Comparison of ENCODE assay signal across 2 cellular contexts in the genomic region with DNA sequence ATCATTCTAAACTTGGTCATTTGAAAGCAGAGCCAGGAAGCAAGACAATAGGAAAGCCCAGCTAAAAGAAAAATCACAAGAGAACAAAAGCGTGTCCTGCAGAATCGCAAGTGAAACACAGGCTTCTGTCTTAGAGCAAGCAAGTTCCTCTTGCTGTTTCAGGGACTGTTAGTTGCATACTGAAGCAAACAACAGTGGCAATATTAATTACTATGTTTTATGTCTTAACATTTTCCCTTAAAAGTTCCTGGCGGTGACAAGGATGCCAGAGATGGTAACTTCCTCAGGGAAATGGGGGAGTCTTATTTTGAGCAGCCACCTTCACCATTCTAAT.
TF ChIP-seq lines count a peak whose summit lies in the region.

No MANE protein-coding gene starts in this region.

TF ChIP-seq in GM23338, 12 proteins besides CTCF, POLR2A, EP300 and RAD21:
- TF ChIP-seq, protein P1, sequence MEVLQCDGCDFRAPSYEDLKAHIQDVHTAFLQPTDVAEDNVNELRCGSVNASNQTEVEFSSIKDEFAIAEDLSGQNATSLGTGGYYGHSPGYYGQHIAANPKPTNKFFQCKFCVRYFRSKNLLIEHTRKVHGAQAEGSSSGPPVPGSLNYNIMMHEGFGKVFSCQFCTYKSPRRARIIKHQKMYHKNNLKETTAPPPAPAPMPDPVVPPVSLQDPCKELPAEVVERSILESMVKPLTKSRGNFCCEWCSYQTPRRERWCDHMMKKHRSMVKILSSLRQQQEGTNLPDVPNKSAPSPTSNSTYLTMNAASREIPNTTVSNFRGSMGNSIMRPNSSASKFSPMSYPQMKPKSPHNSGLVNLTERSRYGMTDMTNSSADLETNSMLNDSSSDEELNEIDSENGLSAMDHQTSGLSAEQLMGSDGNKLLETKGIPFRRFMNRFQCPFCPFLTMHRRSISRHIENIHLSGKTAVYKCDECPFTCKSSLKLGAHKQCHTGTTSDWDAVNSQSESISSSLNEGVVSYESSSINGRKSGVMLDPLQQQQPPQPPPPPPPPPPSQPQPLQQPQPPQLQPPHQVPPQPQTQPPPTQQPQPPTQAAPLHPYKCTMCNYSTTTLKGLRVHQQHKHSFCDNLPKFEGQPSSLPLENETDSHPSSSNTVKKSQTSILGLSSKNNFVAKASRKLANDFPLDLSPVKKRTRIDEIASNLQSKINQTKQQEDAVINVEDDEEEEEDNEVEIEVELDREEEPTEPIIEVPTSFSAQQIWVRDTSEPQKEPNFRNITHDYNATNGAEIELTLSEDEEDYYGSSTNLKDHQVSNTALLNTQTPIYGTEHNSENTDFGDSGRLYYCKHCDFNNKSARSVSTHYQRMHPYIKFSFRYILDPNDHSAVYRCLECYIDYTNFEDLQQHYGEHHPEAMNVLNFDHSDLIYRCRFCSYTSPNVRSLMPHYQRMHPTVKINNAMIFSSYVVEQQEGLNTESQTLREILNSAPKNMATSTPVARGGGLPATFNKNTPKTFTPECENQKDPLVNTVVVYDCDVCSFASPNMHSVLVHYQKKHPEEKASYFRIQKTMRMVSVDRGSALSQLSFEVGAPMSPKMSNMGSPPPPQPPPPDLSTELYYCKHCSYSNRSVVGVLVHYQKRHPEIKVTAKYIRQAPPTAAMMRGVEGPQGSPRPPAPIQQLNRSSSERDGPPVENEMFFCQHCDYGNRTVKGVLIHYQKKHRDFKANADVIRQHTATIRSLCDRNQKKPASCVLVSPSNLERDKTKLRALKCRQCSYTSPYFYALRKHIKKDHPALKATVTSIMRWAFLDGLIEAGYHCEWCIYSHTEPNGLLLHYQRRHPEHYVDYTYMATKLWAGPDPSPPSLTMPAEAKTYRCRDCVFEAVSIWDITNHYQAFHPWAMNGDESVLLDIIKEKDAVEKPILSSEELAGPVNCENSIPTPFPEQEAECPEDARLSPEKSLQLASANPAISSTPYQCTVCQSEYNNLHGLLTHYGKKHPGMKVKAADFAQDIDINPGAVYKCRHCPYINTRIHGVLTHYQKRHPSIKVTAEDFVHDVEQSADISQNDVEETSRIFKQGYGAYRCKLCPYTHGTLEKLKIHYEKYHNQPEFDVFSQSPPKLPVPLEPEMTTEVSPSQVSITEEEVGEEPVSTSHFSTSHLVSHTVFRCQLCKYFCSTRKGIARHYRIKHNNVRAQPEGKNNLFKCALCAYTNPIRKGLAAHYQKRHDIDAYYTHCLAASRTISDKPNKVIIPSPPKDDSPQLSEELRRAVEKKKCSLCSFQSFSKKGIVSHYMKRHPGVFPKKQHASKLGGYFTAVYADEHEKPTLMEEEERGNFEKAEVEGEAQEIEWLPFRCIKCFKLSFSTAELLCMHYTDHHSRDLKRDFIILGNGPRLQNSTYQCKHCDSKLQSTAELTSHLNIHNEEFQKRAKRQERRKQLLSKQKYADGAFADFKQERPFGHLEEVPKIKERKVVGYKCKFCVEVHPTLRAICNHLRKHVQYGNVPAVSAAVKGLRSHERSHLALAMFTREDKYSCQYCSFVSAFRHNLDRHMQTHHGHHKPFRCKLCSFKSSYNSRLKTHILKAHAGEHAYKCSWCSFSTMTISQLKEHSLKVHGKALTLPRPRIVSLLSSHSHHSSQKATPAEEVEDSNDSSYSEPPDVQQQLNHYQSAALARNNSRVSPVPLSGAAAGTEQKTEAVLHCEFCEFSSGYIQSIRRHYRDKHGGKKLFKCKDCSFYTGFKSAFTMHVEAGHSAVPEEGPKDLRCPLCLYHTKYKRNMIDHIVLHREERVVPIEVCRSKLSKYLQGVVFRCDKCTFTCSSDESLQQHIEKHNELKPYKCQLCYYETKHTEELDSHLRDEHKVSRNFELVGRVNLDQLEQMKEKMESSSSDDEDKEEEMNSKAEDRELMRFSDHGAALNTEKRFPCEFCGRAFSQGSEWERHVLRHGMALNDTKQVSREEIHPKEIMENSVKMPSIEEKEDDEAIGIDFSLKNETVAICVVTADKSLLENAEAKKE (CRISPR knock-in tag; IDR thresholded peaks at IDR 0.05) = no peak
- TF ChIP-seq REST (IDR thresholded peaks at IDR 0.05; ENCODE audit: unreplicated experiment) (no peak), ZNF114 (CRISPR knock-in tag; IDR thresholded peaks at IDR 0.05) (no peak), STAT1 (IDR thresholded peaks at IDR 0.05; ENCODE audit: unreplicated experiment) (no peak), EZH2 (IDR thresholded peaks at IDR 0.05; ENCODE audit: low read depth, unreplicated experiment) (no peak), ZNF331 (CRISPR knock-in tag; IDR thresholded peaks at IDR 0.05; ENCODE audit: low read depth) (no peak), JUNB (IDR thresholded peaks at IDR 0.05; ENCODE audit: unreplicated experiment) (no peak), NANOG (IDR thresholded peaks at IDR 0.05; ENCODE audit: borderline replicate concordance) (no peak), CREB1 (CRISPR knock-in tag; IDR thresholded peaks at IDR 0.05; ENCODE audit: low read depth) (no peak)
- TF ChIP-seq, protein P2, sequence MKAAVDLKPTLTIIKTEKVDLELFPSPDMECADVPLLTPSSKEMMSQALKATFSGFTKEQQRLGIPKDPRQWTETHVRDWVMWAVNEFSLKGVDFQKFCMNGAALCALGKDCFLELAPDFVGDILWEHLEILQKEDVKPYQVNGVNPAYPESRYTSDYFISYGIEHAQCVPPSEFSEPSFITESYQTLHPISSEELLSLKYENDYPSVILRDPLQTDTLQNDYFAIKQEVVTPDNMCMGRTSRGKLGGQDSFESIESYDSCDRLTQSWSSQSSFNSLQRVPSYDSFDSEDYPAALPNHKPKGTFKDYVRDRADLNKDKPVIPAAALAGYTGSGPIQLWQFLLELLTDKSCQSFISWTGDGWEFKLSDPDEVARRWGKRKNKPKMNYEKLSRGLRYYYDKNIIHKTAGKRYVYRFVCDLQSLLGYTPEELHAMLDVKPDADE (IDR thresholded peaks at IDR 0.05) = no peak

TF ChIP-seq in H1, 55 proteins besides CTCF, POLR2A, EP300 and RAD21:
- no peak for TF ChIP-seq POU5F1 (IDR thresholded peaks at IDR 0.05; ENCODE audit: low read depth, low read length)
- TF ChIP-seq KDM1A (IDR thresholded peaks at IDR 0.05; ENCODE audit: borderline replicate concordance, low read length) = no peak
- TF ChIP-seq, protein P3, sequence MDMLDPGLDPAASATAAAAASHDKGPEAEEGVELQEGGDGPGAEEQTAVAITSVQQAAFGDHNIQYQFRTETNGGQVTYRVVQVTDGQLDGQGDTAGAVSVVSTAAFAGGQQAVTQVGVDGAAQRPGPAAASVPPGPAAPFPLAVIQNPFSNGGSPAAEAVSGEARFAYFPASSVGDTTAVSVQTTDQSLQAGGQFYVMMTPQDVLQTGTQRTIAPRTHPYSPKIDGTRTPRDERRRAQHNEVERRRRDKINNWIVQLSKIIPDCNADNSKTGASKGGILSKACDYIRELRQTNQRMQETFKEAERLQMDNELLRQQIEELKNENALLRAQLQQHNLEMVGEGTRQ (IDR thresholded peaks at IDR 0.05; ENCODE audit: low read length) = no peak
- TF ChIP-seq EZH2 (IDR thresholded peaks at IDR 0.05; ENCODE audit: low read depth, low read length, severe bottlenecking) = no peak
- no peak for TF ChIP-seq JUN (IDR thresholded peaks at IDR 0.05; ENCODE audit: low read depth, low read length)
- TF ChIP-seq NANOG (IDR thresholded peaks at IDR 0.05; ENCODE audit: insufficient read depth, low read depth, low read length, poor library complexity, severe bottlenecking) = no peak
- TF ChIP-seq RFX5 (IDR thresholded peaks at IDR 0.05; ENCODE audit: borderline replicate concordance, low read depth, low read length) = no peak
- TF ChIP-seq CHD1 (IDR thresholded peaks at IDR 0.05; ENCODE audit: low read depth, low read length) = no peak
- TF ChIP-seq ASH2L (IDR thresholded peaks at IDR 0.05; ENCODE audit: low read length) = no peak
- no peak for TF ChIP-seq SP4 (IDR thresholded peaks at IDR 0.05; ENCODE audit: low read length)
- no peak for TF ChIP-seq CHD2 (IDR thresholded peaks at IDR 0.05; ENCODE audit: low read length)
